19 cellular contexts compared by ENCODE assay signal in genomic region chr16:86503830-86504229, GRCh38. TPM values are rescaled to one million over a fixed set of nuclear protein-coding genes. Genes with fewer than 3 reads are reported as not detected.
DNase-seq lines count a peak whose midpoint lies in the region; ATAC-seq and TF ChIP-seq lines count a peak whose summit lies in the region.
"Had no signal": no experiment of that assay in that cellular context is flagged by ENCODE, and none has a peak within 500 bp of the region (broad histone marks: within the 10 kb centered on the region; RNA-seq: fewer than 3 reads in every experiment).

No MANE protein-coding gene starts in this region.

- peak overlapping the region; percentile 8 for H2AK9ac ChIP-seq in IMR-90 (replicated peaks; ENCODE audit: low read depth, low read length, poor library complexity)

- no peak for TF ChIP-seq EP300 in transverse colon (IDR thresholded peaks at IDR 0.05; ENCODE audit: low read depth)

- H4K91ac ChIP-seq in IMR-90 (ENCODE audit: insufficient read depth, low read depth, low read length), result peak overlapping the region; percentile 94

- TF ChIP-seq RAD21 in IMR-90 (IDR thresholded peaks at IDR 0.05; ENCODE audit: low read length), result no peak

- WGBS in IMR-90 (ENCODE audit: extremely low coverage in 2 of 2, insufficient read length in 1 of 2), 2 experiments, result no CpG with 5 or more reads among the region's 6 CpGs
- 6 to 18% methylated on average over 6 of the region's 6 CpGs for WGBS in transverse colon (ENCODE audit: low coverage in 1 of 2), 2 donors

- in situ Hi-C loops in IMR-90 (cut with MboI; ENCODE audit: low sequenced_read_pairs) (no loop called here), transverse colon (cut with MboI; ENCODE audit: low pct_ligation_motif_present in 1 of 4, low pct_unique_long_range_greater_than_20kb in 1 of 4, low sequenced_read_pairs in 3 of 4) (loop anchor here (25.0 kb wide), 4 partner anchors 167 to 692 kb away; no protein-coding TSS in a partner anchor)

- H3K27ac ChIP-seq in IMR-90 (ENCODE audit: insufficient read depth, low read length) (peak overlapping the region; percentile 100), mucosa of rectum (ENCODE audit: low read depth in 2 of 2, low read length in 2 of 2) (peak overlapping the region; percentile 78 to 84), transverse colon (peak overlapping the region; percentile 94 to 99 (median 96))
- H3K27ac ChIP-seq: A549 had no signal

- ATAC-seq in IMR-90 (ENCODE audit: low read depth), result no peak
- ATAC-seq: A549 had no signal

- TF ChIP-seq CTCF in IMR-90 (conservative IDR thresholded peaks at IDR 0.05; ENCODE audit: low read depth, low read length) (no peak), fibroblast of villous mesenchyme (IDR thresholded peaks at IDR 0.05; ENCODE audit: insufficient read depth, low read depth, low read length) (no peak), transverse colon (IDR thresholded peaks at IDR 0.05) (no peak)

- peak overlapping the region; percentile 94; the same call in 1 of the 2 replicates for H3K23ac ChIP-seq in IMR-90 (ENCODE audit: low read depth, low read length)

- peak overlapping the region; percentile 97 for H2AK5ac ChIP-seq in IMR-90 (ENCODE audit: low read depth, low read length)

- peak overlapping the region; percentile 87 for H2BK20ac ChIP-seq in IMR-90 (ENCODE audit: low read depth, low read length)

- peak overlapping the region; percentile 98 for H3K9ac ChIP-seq in IMR-90 (ENCODE audit: low read depth, low read length)
- peak overlapping the region; percentile 32 to 65 for H3K9ac ChIP-seq in mucosa of rectum (ENCODE audit: low read depth in 1 of 2, low read length in 2 of 2)

- POLR2A ChIA-PET in IMR-90 (lab: Charles Lee; ENCODE audit: unreplicated experiment), result interaction anchor here (0.5 to 0.6 kb wide), 2 partner anchors 10 to 637 kb away, joined by 3 read pairs; no protein-coding TSS in a partner anchor

- H3K79me1 ChIP-seq in IMR-90 (ENCODE audit: low read depth in 1 of 2, low read length in 2 of 2), result peaks cover 0 to 29% of the 10 kb centered on the region in 2 experiments; a peak in 2 of 4 replicates

- H3K4me1 ChIP-seq in IMR-90 (ENCODE audit: control insufficient read depth, insufficient read depth, low read length), result peaks cover 46% of the 10 kb centered on the region
- peaks cover 3 to 8% of the 10 kb centered on the region in 2 donors for H3K4me1 ChIP-seq in mucosa of rectum (ENCODE audit: control insufficient read depth in 2 of 2, insufficient read depth in 2 of 2, low read length in 2 of 2)
- peaks cover 0 to 12% (median 4%) of the 10 kb centered on the region in 4 donors for H3K4me1 ChIP-seq in transverse colon

- peak overlapping the region; percentile 49 to 73; a peak in 3 of 4 replicates for H4K8ac ChIP-seq in IMR-90 (ENCODE audit: low read depth in 2 of 2, low read length in 2 of 2)

- dilution Hi-C loops in IMR-90 (cut with HindIII; ENCODE audit: low sequenced_read_pairs, unreplicated experiment), result no loop called here

- TF ChIP-seq POLR2A in IMR-90 (IDR thresholded peaks at IDR 0.05; ENCODE audit: low read depth, low read length) (no peak), transverse colon (IDR thresholded peaks at IDR 0.05) (no peak)

- intact Hi-C loops in IMR-90 (cut with micrococcal nuclease), result loop anchor here (2.0 to 10.0 kb wide), 2 partner anchors 161 to 349 kb away; no protein-coding TSS in a partner anchor
- intact Hi-C loops in transverse colon (cut with DNase I; ENCODE audit: low total_unique reads), result loop anchor here (5.0 kb wide), 1 partner anchor 202 kb away; no protein-coding TSS in a partner anchor

- no peaks in the 10 kb centered on the region for H3K27me3 ChIP-seq in IMR-90 (ENCODE audit: control insufficient read depth, insufficient read depth, low read length)
- H3K27me3 ChIP-seq in mucosa of rectum (ENCODE audit: control insufficient read depth in 2 of 2, insufficient read depth in 2 of 2, low read length in 2 of 2), result peaks cover 63 to 71% of the 10 kb centered on the region in 2 donors
- H3K27me3 ChIP-seq in transverse colon, result peaks cover 98% of the 10 kb centered on the region

- no peak overlapping the region for H2AFZ ChIP-seq in IMR-90 (replicated peaks; ENCODE audit: low read length, poor library complexity)

- peak overlapping the region; percentile 24; the same call in 1 of the 2 replicates for H3K56ac ChIP-seq in IMR-90 (ENCODE audit: extremely low read depth, insufficient read depth, low read length)

- peak overlapping the region; percentile 97 for H3K4ac ChIP-seq in IMR-90 (ENCODE audit: low read depth, low read length)

- H2BK5ac ChIP-seq in IMR-90 (ENCODE audit: low read depth, low read length, poor library complexity, severe bottlenecking), result peak overlapping the region; percentile 99

- H4K20me1 ChIP-seq in IMR-90 (ENCODE audit: insufficient read depth, low read length), result peaks cover 61% of the 10 kb centered on the region

- peak overlapping the region; percentile 39; the same call in 1 of the 2 replicates for H3K18ac ChIP-seq in IMR-90 (ENCODE audit: low read depth, low read length)

- H2BK120ac ChIP-seq in IMR-90 (ENCODE audit: low read depth, low read length), result peak overlapping the region; percentile 80

- peaks cover 20% of the 10 kb centered on the region for H3K9me1 ChIP-seq in IMR-90 (ENCODE audit: insufficient read depth, low read length)

- H3K36me3 ChIP-seq in IMR-90 (ENCODE audit: control insufficient read depth, insufficient read depth, low read length), result peaks cover 74% of the 10 kb centered on the region
- H3K36me3 ChIP-seq in mucosa of rectum (ENCODE audit: control insufficient read depth in 2 of 2, insufficient read depth in 2 of 2, low read length in 2 of 2), result no peaks in the 10 kb centered on the region
- no peaks in the 10 kb centered on the region for H3K36me3 ChIP-seq in transverse colon

- DNase-seq in IMR-90, result no peak
- no peak for DNase-seq in fibroblast of villous mesenchyme (ENCODE audit: low read depth)
- DNase-seq in transverse colon, result no peak
- DNase-seq in superior temporal gyrus (ENCODE audit: extremely low spot score), result no peak
- no peak for DNase-seq in DMS153 treated with DMSO at 0.1 percent for 48 hours (lab: John Stamatoyannopoulos, UW; ENCODE audit: unreplicated experiment)
- no peak for DNase-seq in iPS-NIHi11 (ENCODE audit: low spot score)
- DNase-seq in DMS114 treated with DMSO at 0.1 percent for 48 hours (lab: John Stamatoyannopoulos, UW; ENCODE audit: unreplicated experiment), result no peak
- DNase-seq: COR-L47; DMS79 treated with DMSO at 0.1 percent for 48 hours; MV-4-11; NCI-H1417 treated with DMSO at 0.1 percent for 48 hours; NCI-H2081; NCI-H510A treated with DMSO at 0.1 percent for 48 hours; NK-92 treated with Interleukin-12 subunit alpha and Interleukin-12 subunit beta, amount 100 ng/mL, for 24 hours; OCI-M1 had no signal

- no TSS peak for BruUV-seq in IMR-90 (replicated peaks; lab: Mats Ljungman, UMichigan)

- CTCF ChIA-PET in IMR-90 (lab: Yijun Ruan, JAX), result no interaction called here

- H3K14ac ChIP-seq in IMR-90 (replicated peaks; ENCODE audit: low read depth, low read length), result 0 out of 2 replicates have a peak overlapping the region, but pooled peaks have one; percentile 33

- H2BK15ac ChIP-seq in IMR-90 (ENCODE audit: low read depth, low read length), result 0 out of 3 replicates have a peak overlapping the region, but pooled peaks have one; percentile 34

- H3K4me3 ChIP-seq in IMR-90 (ENCODE audit: insufficient read depth, low read depth, low read length), result no peak overlapping the region
- H3K4me3 ChIP-seq in fibroblast of villous mesenchyme (ENCODE audit: low read depth, low read length), result peak overlapping the region; percentile 18
- peak overlapping the region; percentile 42 to 61 for H3K4me3 ChIP-seq in mucosa of rectum (ENCODE audit: low read length in 2 of 2)
- H3K4me3 ChIP-seq in transverse colon, result peak overlapping the region in 3 of 4 donors; percentile 8 to 69 (median 61)
- H3K4me3 ChIP-seq: A549 had no signal

- peak overlapping the region; percentile 96 for H3K4me2 ChIP-seq in IMR-90 (ENCODE audit: low read depth, low read length)
- H3K4me2 ChIP-seq: A549 had no signal

- H4K5ac ChIP-seq in IMR-90 (ENCODE audit: low read depth, low read length), result peak overlapping the region; percentile 63

- no peaks in the 10 kb centered on the region for H3K9me3 ChIP-seq in IMR-90 (ENCODE audit: control insufficient read depth, insufficient read depth, low read length)
- H3K9me3 ChIP-seq in mucosa of rectum (ENCODE audit: control insufficient read depth in 2 of 2, low read length in 2 of 2), result no peaks in the 10 kb centered on the region
- H3K9me3 ChIP-seq in transverse colon, result no peaks in the 10 kb centered on the region
- H3K9me3 ChIP-seq: A549 had no signal

TF ChIP-seq in IMR-90, 13 proteins besides CTCF, POLR2A, EP300 and RAD21:
- TF ChIP-seq USF2 (IDR thresholded peaks at IDR 0.05; ENCODE audit: low read depth, low read length), result no peak
- TF ChIP-seq MAFK (IDR thresholded peaks at IDR 0.05; ENCODE audit: low read depth, low read length), result no peak
- no peak for TF ChIP-seq BHLHE40 (IDR thresholded peaks at IDR 0.05; ENCODE audit: low read depth, low read length)
- TF ChIP-seq CHD1 (IDR thresholded peaks at IDR 0.05; ENCODE audit: low read depth, low read length), result no peak

RNA-seq across cellular contexts. Expression of gene FOXF1, which starts 6.5 kb away (rescaled TPM):
- total RNA-seq in IMR-90 (2012; rRNA removed) (2.7 and 4.2 TPM in 2 replicates), fibroblast of villous mesenchyme (5.2 and 10.3 TPM in 2 replicates), transverse colon (10 to 100 TPM; 10.8 to 44.1 (median 23.4) TPM)
- polyA plus RNA-seq in IMR-90 (2012; rRNA removed), result 33.0 and 34.5 TPM in 2 replicates
- polyA plus RNA-seq in IMR-90 (2012; cell fraction: cytosol; rRNA removed), result 33.7 and 84.8 TPM in 2 replicates
- 98.2 and 101 TPM in 2 replicates for polyA plus RNA-seq in IMR-90 (2012; cell fraction: nucleus; rRNA removed; ENCODE audit: low replicate concordance)
- total RNA-seq: HT-29 had no signal
- polyA plus RNA-seq: A549, CD14-positive monocyte had no signal

RNA-seq across cellular contexts. Expression of gene MTHFSD, which starts 51.2 kb away (rescaled TPM):
- total RNA-seq in IMR-90 (2012; rRNA removed) (7.8 and 8.2 TPM in 2 replicates), fibroblast of villous mesenchyme (11.6 and 14.7 TPM in 2 replicates), transverse colon (10 to 100 TPM; 25.4 to 51.1 (median 30.0) TPM)
- 13.7 and 16.8 TPM in 2 replicates for polyA plus RNA-seq in IMR-90 (2012; rRNA removed)
- polyA plus RNA-seq in IMR-90 (2012; cell fraction: cytosol; rRNA removed), result 5.6 and 7.9 TPM in 2 replicates
- polyA plus RNA-seq in IMR-90 (2012; cell fraction: nucleus; rRNA removed; ENCODE audit: low replicate concordance), result 71.8 and 97.1 TPM in 2 replicates
